1 cellular context compared by ENCODE assay signal in the genomic region with DNA sequence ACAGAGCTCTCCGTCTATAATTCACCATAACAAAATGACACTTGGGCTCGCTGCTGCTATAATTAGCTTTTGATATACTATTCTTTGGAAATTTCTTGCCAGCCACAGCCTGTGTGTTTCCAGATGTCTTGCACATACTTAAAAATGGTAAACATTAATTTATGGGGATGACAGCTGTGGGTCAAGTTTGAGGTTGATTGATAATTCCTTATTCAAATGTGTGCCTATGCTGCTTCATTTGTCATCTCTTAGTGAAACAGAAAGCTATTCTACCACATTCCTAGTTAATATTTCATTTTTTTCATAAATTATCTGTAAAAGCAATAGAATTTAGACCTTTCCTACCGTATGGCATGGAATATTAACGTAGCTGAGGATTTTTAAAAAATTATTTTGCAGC.
TF ChIP-seq lines count a peak whose summit lies in the region.

No MANE protein-coding gene starts in this region.

TF ChIP-seq in GM23338, 12 proteins besides CTCF, POLR2A, EP300 and RAD21 (continued from another document):
- TF ChIP-seq, protein P1, sequence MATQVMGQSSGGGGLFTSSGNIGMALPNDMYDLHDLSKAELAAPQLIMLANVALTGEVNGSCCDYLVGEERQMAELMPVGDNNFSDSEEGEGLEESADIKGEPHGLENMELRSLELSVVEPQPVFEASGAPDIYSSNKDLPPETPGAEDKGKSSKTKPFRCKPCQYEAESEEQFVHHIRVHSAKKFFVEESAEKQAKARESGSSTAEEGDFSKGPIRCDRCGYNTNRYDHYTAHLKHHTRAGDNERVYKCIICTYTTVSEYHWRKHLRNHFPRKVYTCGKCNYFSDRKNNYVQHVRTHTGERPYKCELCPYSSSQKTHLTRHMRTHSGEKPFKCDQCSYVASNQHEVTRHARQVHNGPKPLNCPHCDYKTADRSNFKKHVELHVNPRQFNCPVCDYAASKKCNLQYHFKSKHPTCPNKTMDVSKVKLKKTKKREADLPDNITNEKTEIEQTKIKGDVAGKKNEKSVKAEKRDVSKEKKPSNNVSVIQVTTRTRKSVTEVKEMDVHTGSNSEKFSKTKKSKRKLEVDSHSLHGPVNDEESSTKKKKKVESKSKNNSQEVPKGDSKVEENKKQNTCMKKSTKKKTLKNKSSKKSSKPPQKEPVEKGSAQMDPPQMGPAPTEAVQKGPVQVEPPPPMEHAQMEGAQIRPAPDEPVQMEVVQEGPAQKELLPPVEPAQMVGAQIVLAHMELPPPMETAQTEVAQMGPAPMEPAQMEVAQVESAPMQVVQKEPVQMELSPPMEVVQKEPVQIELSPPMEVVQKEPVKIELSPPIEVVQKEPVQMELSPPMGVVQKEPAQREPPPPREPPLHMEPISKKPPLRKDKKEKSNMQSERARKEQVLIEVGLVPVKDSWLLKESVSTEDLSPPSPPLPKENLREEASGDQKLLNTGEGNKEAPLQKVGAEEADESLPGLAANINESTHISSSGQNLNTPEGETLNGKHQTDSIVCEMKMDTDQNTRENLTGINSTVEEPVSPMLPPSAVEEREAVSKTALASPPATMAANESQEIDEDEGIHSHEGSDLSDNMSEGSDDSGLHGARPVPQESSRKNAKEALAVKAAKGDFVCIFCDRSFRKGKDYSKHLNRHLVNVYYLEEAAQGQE (IDR thresholded peaks at IDR 0.05; ENCODE audit: unreplicated experiment), result no peak
TF ChIP-seq in GM23338: peak in this region for 0.
